ENCODE assay signal across 8 cellular contexts in the genomic region with DNA sequence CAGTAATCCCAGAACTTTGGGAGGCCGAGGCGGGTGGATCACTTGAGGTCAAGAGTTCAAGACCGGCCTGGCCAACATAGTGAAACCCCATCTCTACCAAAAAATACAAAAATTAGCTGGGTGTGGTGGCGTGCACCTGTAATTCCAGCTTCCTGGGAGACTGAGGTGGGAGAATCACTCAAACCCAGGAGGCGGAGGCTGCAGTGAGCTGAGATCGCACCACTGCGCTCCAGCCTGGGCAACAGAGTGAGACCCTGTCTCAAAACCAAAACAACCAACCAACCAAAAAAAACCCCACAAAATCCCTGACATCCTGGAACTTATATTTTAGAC. TPM values are rescaled to one million over a fixed set of nuclear protein-coding genes. Genes with fewer than 3 reads are reported as not detected.
DNase-seq lines count a peak whose midpoint lies in the region; ATAC-seq, FAIRE-seq and TF ChIP-seq lines count a peak whose summit lies in the region.
"Not testable (repeated sequence)": the region's sequence is repeated elsewhere in the genome, so short reads cannot be mapped to it uniquely, and the experiment has no call there.

No MANE protein-coding gene starts in this region.

- not testable (repeated sequence) for DNase-seq in CD8-positive, alpha-beta memory T cell; SJSA1 (ENCODE audit: low read depth in 1 of 2, low spot score in 2 of 2); adrenal gland; endothelial cell of umbilical vein (ENCODE audit: low read depth, low spot score); keratinocyte (ENCODE audit: low read depth, low spot score); stimulated activated effector memory CD8-positive, alpha-beta T cell treated with anti-CD3 and anti-CD28 coated beads, Interleukin-12 subunit alpha, Interleukin-12 subunit beta, amount 100 ng/mL, for 72 hours (ENCODE audit: low spot score in 2 of 2)

- not testable (repeated sequence) for H3K9me1 ChIP-seq in endothelial cell of umbilical vein (replicated peaks; ENCODE audit: control insufficient read depth, extremely low read depth, insufficient read depth, low read length); keratinocyte (ENCODE audit: control insufficient read depth, extremely low read depth, insufficient read depth, low read length)

- H3K4me3 Mint-ChIP-seq in CD8-positive, alpha-beta memory T cell: peak overlapping the region in 1 of 7 donors; percentile 59
- H3K4me3 Mint-ChIP-seq in nephron: peak overlapping the region; percentile 24 to 59 (median 57)
- not testable (repeated sequence) for H3K4me3 Mint-ChIP-seq in stimulated activated effector memory CD8-positive, alpha-beta T cell treated with anti-CD3 and anti-CD28 coated beads, Interleukin-12 subunit alpha, Interleukin-12 subunit beta, amount 100 ng/mL, for 72 hours

- ATAC-seq in stimulated activated effector memory CD8-positive, alpha-beta T cell treated with anti-CD3 and anti-CD28 coated beads, Interleukin-12 subunit alpha, Interleukin-12 subunit beta, amount 100 ng/mL, for 72 hours: not testable (repeated sequence)

- not testable (repeated sequence) for FAIRE-seq in endothelial cell of umbilical vein (lab: Jason Lieb, UNC); keratinocyte (lab: Jason Lieb, UNC)

- not testable (repeated sequence) for H4K20me1 ChIP-seq in endothelial cell of umbilical vein (replicated peaks; ENCODE audit: control insufficient read depth, extremely low read depth, insufficient read depth, low read length); keratinocyte (ENCODE audit: control insufficient read depth, extremely low read depth, insufficient read depth, low read length)

- POLR2A ChIA-PET in CD8-positive, alpha-beta memory T cell (lab: Charles Lee); endothelial cell of umbilical vein (lab: Charles Lee): not testable (repeated sequence)

- H3K36me3 Mint-ChIP-seq in CD8-positive, alpha-beta memory T cell; nephron (ENCODE audit: low read depth): not testable (repeated sequence)
- H3K36me3 Mint-ChIP-seq in stimulated activated effector memory CD8-positive, alpha-beta T cell treated with anti-CD3 and anti-CD28 coated beads, Interleukin-12 subunit alpha, Interleukin-12 subunit beta, amount 100 ng/mL, for 72 hours: peaks cover 30% of the 10 kb centered on the region

- H3K9me3 Mint-ChIP-seq in CD8-positive, alpha-beta memory T cell; nephron; stimulated activated effector memory CD8-positive, alpha-beta T cell treated with anti-CD3 and anti-CD28 coated beads, Interleukin-12 subunit alpha, Interleukin-12 subunit beta, amount 100 ng/mL, for 72 hours: not testable (repeated sequence)

- not testable (repeated sequence) for H3K4me2 ChIP-seq in endothelial cell of umbilical vein (ENCODE audit: insufficient read depth, low read length)
- peak overlapping the region; percentile 58 for H3K4me2 ChIP-seq in keratinocyte (ENCODE audit: control insufficient read depth, extremely low read depth, insufficient read depth, low read depth, low read length)

- dilution Hi-C loops in endothelial cell of umbilical vein (cut with MboI; ENCODE audit: extremely low pct_ligation_motif_present, low sequenced_read_pairs); keratinocyte (cut with MboI; ENCODE audit: extremely low pct_ligation_motif_present, low sequenced_read_pairs): not testable (repeated sequence)

- H3K36me3 ChIP-seq in CD8-positive, alpha-beta memory T cell (ENCODE audit: insufficient read depth, low read length); SJSA1; adrenal gland (replicated peaks in 1 of 2); endothelial cell of umbilical vein (ENCODE audit: control insufficient read depth in 2 of 2, extremely low read depth in 1 of 2, insufficient read depth in 2 of 2, low read length in 2 of 2); keratinocyte (ENCODE audit: control insufficient read depth in 2 of 2, extremely low read depth in 1 of 2, insufficient read depth in 2 of 2, low read length in 2 of 2); urinary bladder (ENCODE audit: insufficient read depth): not testable (repeated sequence)

- not testable (repeated sequence) for H3K27me3 ChIP-seq in CD8-positive, alpha-beta memory T cell (ENCODE audit: insufficient read depth, low read length, poor library complexity, severe bottlenecking); SJSA1 (replicated peaks); adrenal gland; endothelial cell of umbilical vein (ENCODE audit: control insufficient read depth in 2 of 2, insufficient read depth in 2 of 2, low read length in 2 of 2); keratinocyte (ENCODE audit: control insufficient read depth, extremely low read depth, insufficient read depth, low read length)

- intact Hi-C loops in adrenal gland (cut with DNase I); endothelial cell of umbilical vein (cut with micrococcal nuclease): not testable (repeated sequence)

- H3K27me3 Mint-ChIP-seq in CD8-positive, alpha-beta memory T cell; nephron (ENCODE audit: low read depth): not testable (repeated sequence)

- H2AFZ ChIP-seq in endothelial cell of umbilical vein (ENCODE audit: low read depth, low read length); keratinocyte (ENCODE audit: control insufficient read depth, low read length): not testable (repeated sequence)

- H3K4me3 ChIP-seq in CD8-positive, alpha-beta memory T cell (ENCODE audit: low read length); SJSA1; adrenal gland; endothelial cell of umbilical vein (replicated peaks in 1 of 3; ENCODE audit: insufficient read depth in 1 of 3, low read depth in 1 of 3, low read length in 3 of 3); keratinocyte (ENCODE audit: control insufficient read depth in 2 of 3, extremely low read depth in 1 of 3, insufficient read depth in 2 of 3, low read depth in 1 of 3, low read length in 3 of 3); urinary bladder (ENCODE audit: low read depth, low read length): not testable (repeated sequence)

- H3K9me3 ChIP-seq in CD8-positive, alpha-beta memory T cell (ENCODE audit: low read length); SJSA1 (replicated peaks); adrenal gland (replicated peaks in 1 of 3); endothelial cell of umbilical vein (replicated peaks; ENCODE audit: control insufficient read depth, insufficient read depth, low read length); keratinocyte (ENCODE audit: control insufficient read depth, low read depth, low read length): not testable (repeated sequence)

- not testable (repeated sequence) for TF ChIP-seq POLR2A in adrenal gland (IDR thresholded peaks at IDR 0.05); endothelial cell of umbilical vein (IDR thresholded peaks at IDR 0.05; ENCODE audit: low read depth, low read length)

- peaks cover 60 to 72% (median 71%) of the 10 kb centered on the region in 3 donors for H3K4me1 Mint-ChIP-seq in CD8-positive, alpha-beta memory T cell
- H3K4me1 Mint-ChIP-seq in nephron: peaks cover 39% of the 10 kb centered on the region
- peaks cover 72% of the 10 kb centered on the region for H3K4me1 Mint-ChIP-seq in stimulated activated effector memory CD8-positive, alpha-beta T cell treated with anti-CD3 and anti-CD28 coated beads, Interleukin-12 subunit alpha, Interleukin-12 subunit beta, amount 100 ng/mL, for 72 hours

- H3K4me1 ChIP-seq in CD8-positive, alpha-beta memory T cell (ENCODE audit: insufficient read depth, low read length): peaks cover 44% of the 10 kb centered on the region
- H3K4me1 ChIP-seq in SJSA1 (replicated peaks): peaks cover 78% of the 10 kb centered on the region
- peaks cover 24 to 29% of the 10 kb centered on the region in 2 donors for H3K4me1 ChIP-seq in adrenal gland (replicated peaks in 1 of 2)
- peaks cover 58% of the 10 kb centered on the region for H3K4me1 ChIP-seq in endothelial cell of umbilical vein (ENCODE audit: control insufficient read depth, extremely low read depth, insufficient read depth, low read length)
- peaks cover 47% of the 10 kb centered on the region for H3K4me1 ChIP-seq in keratinocyte (ENCODE audit: control insufficient read depth, extremely low read depth, insufficient read depth, low read length)
- H3K4me1 ChIP-seq in urinary bladder (ENCODE audit: insufficient read depth): not testable (repeated sequence)

- CTCF ChIA-PET in CD8-positive, alpha-beta memory T cell (lab: Charles Lee): interaction anchor here (1.2 kb wide), 3 partner anchors 11 to 126 kb away, joined by 3 read pairs; no protein-coding TSS in a partner anchor
- CTCF ChIA-PET in endothelial cell of umbilical vein (lab: Charles Lee): interaction anchor here (1.0 to 3.3 kb wide), 3 partner anchors 8 to 64 kb away, joined by 3 to 14 read pairs (median 13); a partner anchor contains a TSS

- TSS peak; percentile 8 for BruUV-seq in endothelial cell of umbilical vein (replicated peaks; lab: Mats Ljungman, UMichigan)

- H3K27ac ChIP-seq in CD8-positive, alpha-beta memory T cell (ENCODE audit: low read depth, low read length): not testable (repeated sequence)
- H3K27ac ChIP-seq in SJSA1 (peak overlapping the region; percentile 92), adrenal gland (peak overlapping the region; percentile 8 to 93 (median 89)), endothelial cell of umbilical vein (ENCODE audit: insufficient read depth, low read depth, low read length) (peak overlapping the region; percentile 99), keratinocyte (ENCODE audit: control insufficient read depth, insufficient read depth, low read length) (peak overlapping the region; percentile 49), urinary bladder (ENCODE audit: low read depth) (peak overlapping the region; percentile 77)

- not testable (repeated sequence) for H3K79me2 ChIP-seq in endothelial cell of umbilical vein (ENCODE audit: control insufficient read depth, insufficient read depth, low read length); keratinocyte (ENCODE audit: control insufficient read depth, insufficient read depth, low read length)

- not testable (repeated sequence) for TF ChIP-seq CTCF in adrenal gland (IDR thresholded peaks at IDR 0.05); endothelial cell of umbilical vein (IDR thresholded peaks at IDR 0.05; ENCODE audit: extremely low read depth in 1 of 2, insufficient read depth in 1 of 2, low read depth in 1 of 2, low read length in 2 of 2); keratinocyte (optimal IDR thresholded peaks at IDR 0.05 in 1 of 3, IDR thresholded peaks at IDR 0.05 in 1 of 3, conservative IDR thresholded peaks at IDR 0.05 in 1 of 3; ENCODE audit: extremely low read depth in 1 of 3, insufficient read depth in 2 of 3, low read length in 3 of 3); nephron (IDR thresholded peaks at IDR 0.05; ENCODE audit: unreplicated experiment in 3 of 3)

- not testable (repeated sequence) for H3K9ac ChIP-seq in endothelial cell of umbilical vein (replicated peaks; ENCODE audit: extremely low read depth, insufficient read depth, low read length)
- peak overlapping the region; percentile 33 for H3K9ac ChIP-seq in keratinocyte (ENCODE audit: control insufficient read depth, extremely low read depth, insufficient read depth, low read length)

- peak overlapping the region in 5 of 8 donors; percentile 15 to 94 (median 88) for H3K27ac Mint-ChIP-seq in CD8-positive, alpha-beta memory T cell
- peak overlapping the region; percentile 11 to 74 (median 54) for H3K27ac Mint-ChIP-seq in nephron
- peak overlapping the region; percentile 17 for H3K27ac Mint-ChIP-seq in stimulated activated effector memory CD8-positive, alpha-beta T cell treated with anti-CD3 and anti-CD28 coated beads, Interleukin-12 subunit alpha, Interleukin-12 subunit beta, amount 100 ng/mL, for 72 hours

- 92 to 98% (median 95%) methylated on average over 7 of the region's 7 CpGs for WGBS in adrenal gland, 4 donors
- WGBS in urinary bladder: 93% methylated on average over 7 of the region's 7 CpGs

RNA-seq across cellular contexts. Expression of a gene that starts 3.1 kb away (rescaled TPM):
- total RNA-seq in CD8-positive, alpha-beta memory T cell: 10 to 100 TPM; 33.0 to 34.1 TPM
- polyA plus RNA-seq in CD8-positive, alpha-beta memory T cell: 5.6 TPM
- 1.0 and 2.5 TPM in 2 replicates for total RNA-seq in SJSA1 (2014; rRNA removed; shearing (Covaris generic))
- 100 to 1,000 TPM in 1 of 8 donors, 10 to 100 TPM in 7; 11.1 to 176 (median 72.6) TPM for total RNA-seq in adrenal gland
- polyA plus RNA-seq in adrenal gland: 100 to 1,000 TPM in 2 of 3 donors, 1 to 10 TPM in 1; 6.9 to 324 (median 159) TPM
- 10.3 and 11.1 TPM in 2 replicates for total RNA-seq in endothelial cell of umbilical vein
- 6.6 and 9.9 TPM in 2 replicates for polyA plus RNA-seq in endothelial cell of umbilical vein
- 1.8 and 3.7 TPM in 2 replicates for polyA plus RNA-seq in endothelial cell of umbilical vein (2011; cell fraction: cytosol; rRNA removed)
- polyA plus RNA-seq in endothelial cell of umbilical vein (2011; cell fraction: nucleus; rRNA removed): 62.1 and 69.2 TPM in 2 replicates
- polyA plus RNA-seq in endothelial cell of umbilical vein (2012): 2.9 and 4.7 TPM in 2 replicates
- polyA minus RNA-seq in endothelial cell of umbilical vein: 16.0 and 17.4 TPM in 2 replicates
- 7.0 TPM for polyA minus RNA-seq in endothelial cell of umbilical vein (2011; cell fraction: cytosol; rRNA and poly(A)+ RNA removed)
- polyA minus RNA-seq in endothelial cell of umbilical vein (2011; cell fraction: nucleus; rRNA and poly(A)+ RNA removed): 19.5 and 21.1 TPM in 2 replicates
- 4.6 to 12.1 TPM (median 5.2 TPM) in 3 replicates for polyA plus RNA-seq in keratinocyte
- polyA plus RNA-seq in keratinocyte (2011; ENCODE audit: low read depth): 1.6 TPM
- polyA plus RNA-seq in keratinocyte (2011; cell fraction: cytosol; rRNA removed): 1.4 and 2.3 TPM in 2 replicates
- polyA plus RNA-seq in keratinocyte (2011; cell fraction: nucleus; rRNA removed): 34.0 and 40.8 TPM in 2 replicates
- 3.2 and 9.8 TPM in 2 replicates for polyA plus RNA-seq in keratinocyte (2012; ENCODE audit: low replicate concordance)
- polyA minus RNA-seq in keratinocyte: 4.4 to 20.7 TPM (median 14.4 TPM) in 3 replicates
- polyA minus RNA-seq in keratinocyte (2011; cell fraction: cytosol; rRNA and poly(A)+ RNA removed): 5.0 TPM
- polyA minus RNA-seq in keratinocyte (2011; cell fraction: nucleus; rRNA and poly(A)+ RNA removed): 16.8 and 27.8 TPM in 2 replicates
- 21.2 TPM for total RNA-seq in urinary bladder
- polyA plus RNA-seq in urinary bladder: 21.1 TPM

RNA-seq across cellular contexts. Expression of a gene that starts 23.2 kb away (rescaled TPM):
- total RNA-seq in CD8-positive, alpha-beta memory T cell: 1 to 10 TPM; 7.4 to 7.8 TPM
- polyA plus RNA-seq in CD8-positive, alpha-beta memory T cell: 4.6 TPM
- total RNA-seq in SJSA1 (2014; rRNA removed; shearing (Covaris generic)): 45.7 and 52.1 TPM in 2 replicates
- total RNA-seq in adrenal gland: 10 to 100 TPM in 7 of 8 donors, 1 to 10 TPM in 1; 9.0 to 21.8 (median 16.1) TPM
- 10 to 100 TPM in 2 of 3 donors, 1 to 10 TPM in 1; 5.2 to 23.4 (median 11.4) TPM for polyA plus RNA-seq in adrenal gland
- 59.5 and 61.2 TPM in 2 replicates for total RNA-seq in endothelial cell of umbilical vein
- polyA plus RNA-seq in endothelial cell of umbilical vein: 29.0 and 30.5 TPM in 2 replicates
- polyA plus RNA-seq in endothelial cell of umbilical vein (2011; cell fraction: cytosol; rRNA removed): 30.6 and 35.8 TPM in 2 replicates
- 23.2 and 24.2 TPM in 2 replicates for polyA plus RNA-seq in endothelial cell of umbilical vein (2011; cell fraction: nucleus; rRNA removed)
- 43.3 and 46.8 TPM in 2 replicates for polyA plus RNA-seq in endothelial cell of umbilical vein (2012)
- 16.2 and 18.6 TPM in 2 replicates for polyA minus RNA-seq in endothelial cell of umbilical vein
- 6.8 TPM for polyA minus RNA-seq in endothelial cell of umbilical vein (2011; cell fraction: cytosol; rRNA and poly(A)+ RNA removed)
- polyA minus RNA-seq in endothelial cell of umbilical vein (2011; cell fraction: nucleus; rRNA and poly(A)+ RNA removed): 10.8 and 23.0 TPM in 2 replicates
- 8.6 to 10.5 TPM (median 10.5 TPM) in 3 replicates for polyA plus RNA-seq in keratinocyte
- polyA plus RNA-seq in keratinocyte (2011; ENCODE audit: low read depth): 29.6 TPM
- 7.0 and 9.8 TPM in 2 replicates for polyA plus RNA-seq in keratinocyte (2011; cell fraction: cytosol; rRNA removed)
- polyA plus RNA-seq in keratinocyte (2011; cell fraction: nucleus; rRNA removed): 12.7 and 15.8 TPM in 2 replicates
- 12.2 and 74.2 TPM in 2 replicates for polyA plus RNA-seq in keratinocyte (2012; ENCODE audit: low replicate concordance)
- 3.1 to 3.9 TPM (median 3.5 TPM) in 3 replicates for polyA minus RNA-seq in keratinocyte
- 12.3 TPM for polyA minus RNA-seq in keratinocyte (2011; cell fraction: cytosol; rRNA and poly(A)+ RNA removed)
- 8.0 and 8.1 TPM in 2 replicates for polyA minus RNA-seq in keratinocyte (2011; cell fraction: nucleus; rRNA and poly(A)+ RNA removed)
- 8.4 TPM for total RNA-seq in urinary bladder
- 32.4 TPM for polyA plus RNA-seq in urinary bladder

Comparison
In these comparisons a context has a peak if more than half of its experiments do, and no peak if none do; other contexts are left out.
1. H3K27ac Mint-ChIP-seq: peak in every context shown above with its lines; median percentile 88 in CD8-positive, alpha-beta memory T cell; 54 in nephron; 17 in stimulated activated effector memory CD8-positive, alpha-beta T cell treated with anti-CD3 and anti-CD28 coated beads, Interleukin-12 subunit alpha, Interleukin-12 subunit beta, amount 100 ng/mL, for 72 hours.